Comparison of ENCODE assay signal across 9 cellular contexts in the genomic region with DNA sequence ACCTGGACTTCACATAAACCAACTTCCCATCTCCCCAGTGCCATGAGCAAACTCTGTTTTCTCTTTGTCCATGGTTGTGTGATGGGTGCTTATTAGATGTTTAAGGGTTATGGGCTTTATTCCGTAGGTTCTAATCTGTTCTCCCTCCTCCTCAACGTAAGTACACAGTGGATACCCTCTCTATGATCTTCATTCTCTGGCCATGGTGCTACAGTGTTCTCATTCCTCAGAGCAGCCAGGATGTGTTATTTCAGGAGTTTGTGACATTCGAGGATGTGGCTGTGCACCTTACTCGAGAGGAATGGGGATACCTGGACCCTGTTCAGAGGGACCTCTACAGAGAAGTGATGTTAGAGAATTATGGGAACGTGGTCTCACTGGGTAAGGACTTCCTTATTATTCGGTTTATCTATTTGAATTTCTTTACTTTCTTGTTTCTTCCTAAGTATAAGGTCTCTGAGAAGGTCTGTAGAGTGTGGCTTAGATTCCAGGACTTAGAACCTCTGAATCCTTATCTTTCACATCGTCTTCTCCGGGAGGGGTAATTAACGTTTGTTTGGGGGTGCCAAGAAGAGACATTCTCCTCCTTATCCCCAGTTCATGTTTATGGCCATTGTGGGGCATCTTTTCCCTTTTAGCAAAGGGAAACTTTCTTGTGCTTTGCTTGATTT. TPM values are rescaled to one million over a fixed set of nuclear protein-coding genes. Genes with fewer than 3 reads are reported as not detected.
DNase-seq lines count a peak whose midpoint lies in the region; ATAC-seq and TF ChIP-seq lines count a peak whose summit lies in the region.
"Had no signal": no experiment of that assay in that cellular context is flagged by ENCODE, and none has a peak within 500 bp of the region (broad histone marks: within the 10 kb centered on the region; RNA-seq: fewer than 3 reads in every experiment).

No MANE protein-coding gene starts in this region.

- H2AFZ ChIP-seq in hepatocyte, result no peak overlapping the region

- ATAC-seq in activated CD8-positive, alpha-beta T cell treated with anti-CD3 and anti-CD28 coated beads, Interleukin-2, amount 10 ng/mL, durations not matched to agents 7 days and 5 days, result no peak
- ATAC-seq in GM18909 (IDR thresholded peaks at IDR 0.05; ENCODE audit: poor library complexity, unreplicated experiment), result no peak

- no peak for DNase-seq in activated naive CD4-positive, alpha-beta T cell treated with anti-CD3 and anti-CD28 coated beads for 36 hours
- no peak for DNase-seq in activated naive CD4-positive, alpha-beta T cell (lab: John Stamatoyannopoulos, UW)
- DNase-seq in activated CD8-positive, alpha-beta T cell treated with anti-CD3 and anti-CD28 coated beads, Interleukin-2, amount 10 ng/mL, durations not matched to agents 7 days and 5 days, result no peak
- DNase-seq in hepatocyte (ENCODE audit: low spot score) (no peak), suprapubic skin (ENCODE audit: low spot score in 2 of 2) (no peak), NK-92 (lab: John Stamatoyannopoulos, UW; ENCODE audit: unreplicated experiment) (no peak), NCI-H748 treated with DMSO at 0.1 percent for 48 hours (lab: John Stamatoyannopoulos, UW) (no peak)

- peaks cover 45% of the 10 kb centered on the region for H3K4me1 Mint-ChIP-seq in activated naive CD4-positive, alpha-beta T cell treated with anti-CD3 and anti-CD28 coated beads for 36 hours (ENCODE audit: low read depth)
- H3K4me1 Mint-ChIP-seq in activated CD8-positive, alpha-beta T cell treated with anti-CD3 and anti-CD28 coated beads, Interleukin-2, amount 10 ng/mL, durations not matched to agents 7 days and 5 days (ENCODE audit: low read depth), result peaks cover 45% of the 10 kb centered on the region

- no peak overlapping the region for H3K4me3 Mint-ChIP-seq in activated naive CD4-positive, alpha-beta T cell treated with anti-CD3 and anti-CD28 coated beads for 36 hours
- H3K4me3 Mint-ChIP-seq in activated CD8-positive, alpha-beta T cell treated with anti-CD3 and anti-CD28 coated beads, Interleukin-2, amount 10 ng/mL, durations not matched to agents 7 days and 5 days, result no peak overlapping the region
- H3K4me3 Mint-ChIP-seq: dendritic cell treated with granulocyte-macrophage colony-stimulating factor and Interleukin-4, amounts not matched to agents 40 ng/mL and 50 ng/mL, for 4 days had no signal

- H3K27me3 ChIP-seq in hepatocyte (no peaks in the 10 kb centered on the region), suprapubic skin (no peaks in the 10 kb centered on the region)

- CTCF ChIA-PET in activated naive CD4-positive, alpha-beta T cell treated with anti-CD3 and anti-CD28 coated beads for 36 hours (lab: Charles Lee), result no interaction called here
- CTCF ChIA-PET in activated CD8-positive, alpha-beta T cell treated with anti-CD3 and anti-CD28 coated beads, Interleukin-2, amount 10 ng/mL, durations not matched to agents 7 days and 5 days (lab: Charles Lee), result no interaction called here

- intact Hi-C loops in activated naive CD4-positive, alpha-beta T cell treated with anti-CD3 and anti-CD28 coated beads for 36 hours (cut with micrococcal nuclease), result loop anchor here (2.0 kb wide), 1 partner anchor 55 kb away; a partner anchor contains a TSS

- H4K20me1 ChIP-seq in hepatocyte (ENCODE audit: insufficient read depth, poor library complexity, severe bottlenecking), result peaks cover 7% of the 10 kb centered on the region

- POLR2A ChIA-PET in activated CD8-positive, alpha-beta T cell treated with anti-CD3 and anti-CD28 coated beads, Interleukin-2, amount 10 ng/mL, durations not matched to agents 7 days and 5 days (lab: Charles Lee), result no interaction called here

- WGBS in hepatocyte (ENCODE audit: low lambda C conversion rate, missing lambda C conversion rate), result 86% methylated on average over 9 of the region's 9 CpGs
- WGBS in suprapubic skin, result 73% methylated on average over 9 of the region's 9 CpGs

- no peaks in the 10 kb centered on the region for H3K36me3 ChIP-seq in hepatocyte (replicated peaks; ENCODE audit: insufficient read depth, low read depth)
- H3K36me3 ChIP-seq in suprapubic skin, result peaks cover 50% of the 10 kb centered on the region

- no peak for TF ChIP-seq POLR2A in suprapubic skin (IDR thresholded peaks at IDR 0.05)

- peaks cover 55% of the 10 kb centered on the region for H3K36me3 Mint-ChIP-seq in activated naive CD4-positive, alpha-beta T cell treated with anti-CD3 and anti-CD28 coated beads for 36 hours (ENCODE audit: low read depth)
- H3K36me3 Mint-ChIP-seq in activated CD8-positive, alpha-beta T cell treated with anti-CD3 and anti-CD28 coated beads, Interleukin-2, amount 10 ng/mL, durations not matched to agents 7 days and 5 days (ENCODE audit: low read depth), result peaks cover 65% of the 10 kb centered on the region

- peaks cover 85% of the 10 kb centered on the region for H3K79me2 ChIP-seq in hepatocyte

- H3K27ac ChIP-seq in hepatocyte, result peak overlapping the region; percentile 99
- H3K27ac ChIP-seq in suprapubic skin, result peak overlapping the region; percentile 74

- H3K9me3 ChIP-seq in hepatocyte (ENCODE audit: low read depth) (no peaks in the 10 kb centered on the region), suprapubic skin (no peaks in the 10 kb centered on the region)

- H3K4me1 ChIP-seq in hepatocyte (ENCODE audit: insufficient read depth) (peaks cover 22% of the 10 kb centered on the region), suprapubic skin (peaks cover 48% of the 10 kb centered on the region)

- H3K9me2 ChIP-seq in hepatocyte (replicated peaks; ENCODE audit: insufficient read depth), result no peaks in the 10 kb centered on the region

- no peak for TF ChIP-seq CTCF in hepatocyte (IDR thresholded peaks at IDR 0.05; ENCODE audit: poor library complexity)
- no peak for TF ChIP-seq CTCF in suprapubic skin (IDR thresholded peaks at IDR 0.05)

- no peak for TF ChIP-seq EP300 in suprapubic skin (IDR thresholded peaks at IDR 0.05)

- H3K9me3 Mint-ChIP-seq in activated naive CD4-positive, alpha-beta T cell treated with anti-CD3 and anti-CD28 coated beads for 36 hours, result no peaks in the 10 kb centered on the region
- no peaks in the 10 kb centered on the region for H3K9me3 Mint-ChIP-seq in activated CD8-positive, alpha-beta T cell treated with anti-CD3 and anti-CD28 coated beads, Interleukin-2, amount 10 ng/mL, durations not matched to agents 7 days and 5 days (ENCODE audit: insufficient read depth)
- H3K9me3 Mint-ChIP-seq: dendritic cell treated with granulocyte-macrophage colony-stimulating factor and Interleukin-4, amounts not matched to agents 40 ng/mL and 50 ng/mL, for 4 days had no signal

- H3K4me3 ChIP-seq in hepatocyte, result no peak overlapping the region
- no peak overlapping the region for H3K4me3 ChIP-seq in suprapubic skin

- peak overlapping the region; percentile 44 for H3K4me2 ChIP-seq in hepatocyte

- no peaks in the 10 kb centered on the region for H3K27me3 Mint-ChIP-seq in activated naive CD4-positive, alpha-beta T cell treated with anti-CD3 and anti-CD28 coated beads for 36 hours (ENCODE audit: low read depth)
- H3K27me3 Mint-ChIP-seq in activated CD8-positive, alpha-beta T cell treated with anti-CD3 and anti-CD28 coated beads, Interleukin-2, amount 10 ng/mL, durations not matched to agents 7 days and 5 days (ENCODE audit: low read depth), result no peaks in the 10 kb centered on the region
- H3K27me3 Mint-ChIP-seq: dendritic cell treated with granulocyte-macrophage colony-stimulating factor and Interleukin-4, amounts not matched to agents 40 ng/mL and 50 ng/mL, for 4 days had no signal

- peak overlapping the region; percentile 83 for H3K27ac Mint-ChIP-seq in activated naive CD4-positive, alpha-beta T cell treated with anti-CD3 and anti-CD28 coated beads for 36 hours
- peak overlapping the region; percentile 79 for H3K27ac Mint-ChIP-seq in activated CD8-positive, alpha-beta T cell treated with anti-CD3 and anti-CD28 coated beads, Interleukin-2, amount 10 ng/mL, durations not matched to agents 7 days and 5 days
- H3K27ac Mint-ChIP-seq: dendritic cell treated with granulocyte-macrophage colony-stimulating factor and Interleukin-4, amounts not matched to agents 40 ng/mL and 50 ng/mL, for 4 days had no signal

RNA-seq across cellular contexts. Expression of a gene that starts 3.8 kb away (rescaled TPM):
- total RNA-seq in activated naive CD4-positive, alpha-beta T cell treated with anti-CD3 and anti-CD28 coated beads for 36 hours, result 10 to 100 TPM; 35.8 to 39.6 TPM
- total RNA-seq in activated CD8-positive, alpha-beta T cell treated with anti-CD3 and anti-CD28 coated beads, Interleukin-2, amount 10 ng/mL, durations not matched to agents 7 days and 5 days, result 100 to 1,000 TPM; 101 to 108 TPM
- total RNA-seq in hepatocyte, result 69.6 and 76.3 TPM in 2 replicates
- 39.4 and 48.8 TPM in 2 replicates for polyA plus RNA-seq in hepatocyte
- total RNA-seq in suprapubic skin, result 100 to 1,000 TPM; 122 to 240 (median 146) TPM

RNA-seq across cellular contexts. Expression of a gene that starts 10.3 kb away (rescaled TPM):
- 1 to 10 TPM; 3.3 to 3.8 TPM for total RNA-seq in activated naive CD4-positive, alpha-beta T cell treated with anti-CD3 and anti-CD28 coated beads for 36 hours
- total RNA-seq in activated CD8-positive, alpha-beta T cell treated with anti-CD3 and anti-CD28 coated beads, Interleukin-2, amount 10 ng/mL, durations not matched to agents 7 days and 5 days, result 1 to 10 TPM; 5.1 to 5.4 TPM
- 6.3 and 7.2 TPM in 2 replicates for total RNA-seq in hepatocyte
- 3.7 and 4.4 TPM in 2 replicates for polyA plus RNA-seq in hepatocyte
- 1 to 10 TPM; 2.7 to 6.9 (median 5.0) TPM for total RNA-seq in suprapubic skin

RNA-seq across cellular contexts. Expression of a gene that starts 35.8 kb away (rescaled TPM):
- 1 to 10 TPM in 1 of 2 experiments, under 1 TPM in 1; 0.98 to 1.7 TPM for total RNA-seq in activated naive CD4-positive, alpha-beta T cell treated with anti-CD3 and anti-CD28 coated beads for 36 hours
- 1 to 10 TPM; 1.2 to 1.4 TPM for total RNA-seq in activated CD8-positive, alpha-beta T cell treated with anti-CD3 and anti-CD28 coated beads, Interleukin-2, amount 10 ng/mL, durations not matched to agents 7 days and 5 days
- total RNA-seq in hepatocyte (0.20 and 0.24 TPM in 2 replicates), suprapubic skin (1 to 10 TPM; 1.4 to 6.8 (median 2.1) TPM)
- polyA plus RNA-seq in hepatocyte, result 0.12 and 1.8 TPM in 2 replicates

RNA-seq across cellular contexts. Expression of a gene that starts 54.5 kb away (rescaled TPM):
- total RNA-seq in activated naive CD4-positive, alpha-beta T cell treated with anti-CD3 and anti-CD28 coated beads for 36 hours, result 10 to 100 TPM; 20.7 to 22.3 TPM
- 10 to 100 TPM; 34.8 to 36.3 TPM for total RNA-seq in activated CD8-positive, alpha-beta T cell treated with anti-CD3 and anti-CD28 coated beads, Interleukin-2, amount 10 ng/mL, durations not matched to agents 7 days and 5 days
- total RNA-seq in hepatocyte (11.4 and 18.8 TPM in 2 replicates), suprapubic skin (10 to 100 TPM; 15.3 to 46.1 (median 20.0) TPM)
- polyA plus RNA-seq in hepatocyte, result 8.4 and 11.4 TPM in 2 replicates

RNA-seq across cellular contexts. Expression of a gene that starts 57.8 kb away (rescaled TPM):
- total RNA-seq in activated naive CD4-positive, alpha-beta T cell treated with anti-CD3 and anti-CD28 coated beads for 36 hours, result 1 to 10 TPM; 7.2 to 8.0 TPM
- total RNA-seq in activated CD8-positive, alpha-beta T cell treated with anti-CD3 and anti-CD28 coated beads, Interleukin-2, amount 10 ng/mL, durations not matched to agents 7 days and 5 days, result 10 to 100 TPM; 13.9 TPM
- total RNA-seq in hepatocyte, result 10.6 and 11.3 TPM in 2 replicates
- polyA plus RNA-seq in hepatocyte, result 6.2 and 6.9 TPM in 2 replicates
- total RNA-seq in suprapubic skin, result 1 to 10 TPM; 5.7 to 8.5 (median 7.4) TPM
